26 cellular contexts compared by ENCODE assay signal in the genomic region with DNA sequence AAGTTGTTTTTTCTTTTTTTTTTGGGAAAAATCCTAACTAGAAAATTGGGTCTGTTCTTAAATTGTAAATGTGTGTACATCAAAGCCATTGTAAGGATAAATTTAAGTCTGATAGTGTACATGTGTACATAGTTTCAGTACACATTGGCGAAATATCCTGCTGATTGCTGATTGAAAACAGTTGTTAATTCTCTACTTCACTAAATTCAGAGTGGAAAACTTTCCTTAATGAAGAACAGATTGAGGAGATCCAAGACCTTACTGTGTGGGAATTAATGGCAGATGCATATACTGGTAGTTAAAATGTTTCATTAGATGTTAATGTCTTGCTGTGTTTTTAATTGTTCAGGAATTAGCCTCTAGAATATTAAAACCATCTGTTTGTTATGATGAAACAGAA.
DNase-seq lines count a peak whose midpoint lies in the region; ATAC-seq, FAIRE-seq and TF ChIP-seq lines count a peak whose summit lies in the region.
"Had no signal": no experiment of that assay in that cellular context is flagged by ENCODE, and none has a peak within 500 bp of the region (broad histone marks: within the 10 kb centered on the region; RNA-seq: fewer than 3 reads in every experiment).

No MANE protein-coding gene starts in this region.

- H3K4me3 ChIP-seq in astrocyte (ENCODE audit: insufficient read depth, low read depth, low read length) (no peak overlapping the region), GM23338 (no peak overlapping the region)
- H3K4me3 ChIP-seq: GM12878 had no signal

- H3K4me1 ChIP-seq in astrocyte (ENCODE audit: insufficient read depth, low read length) = peaks cover 5% of the 10 kb centered on the region
- 0 out of 2 replicates have a peak, but pooled peaks cover under 1% of the 10 kb centered on the region for H3K4me1 ChIP-seq in GM23338 (ENCODE audit: insufficient read depth)

- no peaks in the 10 kb centered on the region for H3F3A ChIP-seq in GM23338 (replicated peaks; ENCODE audit: low read depth)

- H3K9me3 ChIP-seq in astrocyte (ENCODE audit: insufficient read depth, low read depth, low read length) = no peaks in the 10 kb centered on the region

- H3K4me1 Mint-ChIP-seq in astrocyte (ENCODE audit: low read depth, unreplicated experiment) (peaks cover 6% of the 10 kb centered on the region), nephron progenitor cell (peaks cover 8% of the 10 kb centered on the region), GM23338 (no peaks in the 10 kb centered on the region)
- H3K4me1 Mint-ChIP-seq: CD4-positive, CD25-positive, alpha-beta regulatory T cell; IgD-negative memory B cell had no signal

- H3K36me3 Mint-ChIP-seq in astrocyte (ENCODE audit: low read depth, unreplicated experiment) = no peaks in the 10 kb centered on the region
- H3K36me3 Mint-ChIP-seq in nephron progenitor cell (ENCODE audit: low read depth) = no peaks in the 10 kb centered on the region
- H3K36me3 Mint-ChIP-seq in GM23338 (ENCODE audit: low read depth) = no peaks in the 10 kb centered on the region
- H3K36me3 Mint-ChIP-seq: CD4-positive, CD25-positive, alpha-beta regulatory T cell; IgD-negative memory B cell had no signal

- no peak overlapping the region for H3K4me2 ChIP-seq in astrocyte (ENCODE audit: low read length)
- no peak overlapping the region for H3K4me2 ChIP-seq in GM23338
- H3K4me2 ChIP-seq: KMS-11 had no signal

- H3K27me3 ChIP-seq in astrocyte (ENCODE audit: insufficient read depth, low read length) (no peaks in the 10 kb centered on the region), GM23338 (ENCODE audit: insufficient read depth) (no peaks in the 10 kb centered on the region)

- peak; percentile 72 for FAIRE-seq in astrocyte (lab: Jason Lieb, UNC)
- FAIRE-seq: G401.6, GM12878, H1, RCC 7860 had no signal

- H4K20me1 ChIP-seq in astrocyte (ENCODE audit: insufficient read depth, low read length) (no peaks in the 10 kb centered on the region), GM23338 (replicated peaks; ENCODE audit: insufficient read depth) (no peaks in the 10 kb centered on the region)

- H3K27ac Mint-ChIP-seq in astrocyte (ENCODE audit: unreplicated experiment) = no peak overlapping the region
- H3K27ac Mint-ChIP-seq in nephron progenitor cell = no peak overlapping the region
- H3K27ac Mint-ChIP-seq in GM23338 = no peak overlapping the region
- H3K27ac Mint-ChIP-seq: CD4-positive, CD25-positive, alpha-beta regulatory T cell; IgD-negative memory B cell had no signal

- H3K9me3 Mint-ChIP-seq in astrocyte (ENCODE audit: unreplicated experiment) (no peaks in the 10 kb centered on the region), nephron progenitor cell (no peaks in the 10 kb centered on the region), GM23338 (no peaks in the 10 kb centered on the region)
- H3K9me3 Mint-ChIP-seq: IgD-negative memory B cell had no signal

- H3K79me2 ChIP-seq in astrocyte (ENCODE audit: insufficient read depth, low read length) (no peaks in the 10 kb centered on the region), GM23338 (replicated peaks; ENCODE audit: insufficient read depth) (no peaks in the 10 kb centered on the region)

- DNase-seq in NCI-H2171 treated with DMSO at 0.1 percent for 48 hours (lab: John Stamatoyannopoulos, UW) (peak; percentile 16), NCI-H2171 (lab: John Stamatoyannopoulos, UW) (no peak), astrocyte (ENCODE audit: low read depth) (no peak), fibroblast of peridontal ligament (ENCODE audit: extremely low read depth) (peak; percentile 43), nephron progenitor cell (no peak), epidermal melanocyte (ENCODE audit: insufficient read length, low spot score) (no peak), NCI-H1105 (lab: John Stamatoyannopoulos, UW) (no peak), GM23338 (ENCODE audit: low spot score) (no peak)
- DNase-seq: ACHN; CD4-positive, CD25-positive, alpha-beta regulatory T cell; DMS53; NCI-H1048; NCI-H1417 treated with DMSO at 0.1 percent for 48 hours; NCI-H1694 treated with DMSO at 0.1 percent for 48 hours; NCI-H2081 treated with DMSO at 0.1 percent for 48 hours; NCI-H524 treated with DMSO at 0.1 percent for 48 hours; NCI-H774 had no signal

- H3K36me3 ChIP-seq in astrocyte (ENCODE audit: insufficient read depth, low read length) (no peaks in the 10 kb centered on the region), GM23338 (ENCODE audit: insufficient read depth) (no peaks in the 10 kb centered on the region)

- TF ChIP-seq CTCF in astrocyte (IDR thresholded peaks at IDR 0.05; ENCODE audit: insufficient read depth, low read depth, low read length) = no peak
- no peak for TF ChIP-seq CTCF in nephron progenitor cell (IDR thresholded peaks at IDR 0.05)
- TF ChIP-seq CTCF in GM23338 (conservative IDR thresholded peaks at IDR 0.05; ENCODE audit: low read depth in 2 of 2) = no peak

- H3K27ac ChIP-seq in astrocyte (ENCODE audit: low read depth, low read length) (no peak overlapping the region), GM23338 (ENCODE audit: low read depth) (no peak overlapping the region)
- H3K27ac ChIP-seq: 22Rv1, HL-60, KMS-11 had no signal

- no peak overlapping the region for H2AFZ ChIP-seq in astrocyte (ENCODE audit: low read depth, low read length)
- no peak overlapping the region for H2AFZ ChIP-seq in GM23338

- ATAC-seq in GM23338 = no peak
- ATAC-seq: GM12878, HCT116 had no signal

- no peaks in the 10 kb centered on the region for H3K9me2 ChIP-seq in GM23338 (ENCODE audit: insufficient read depth)

- H3K4me3 Mint-ChIP-seq in astrocyte (ENCODE audit: unreplicated experiment) (no peak overlapping the region), nephron progenitor cell (no peak overlapping the region), GM23338 (no peak overlapping the region)
- H3K4me3 Mint-ChIP-seq: CD4-positive, CD25-positive, alpha-beta regulatory T cell; IgD-negative memory B cell had no signal

- H3K27me3 Mint-ChIP-seq in astrocyte (ENCODE audit: low read depth, unreplicated experiment) = no peaks in the 10 kb centered on the region
- H3K27me3 Mint-ChIP-seq in nephron progenitor cell (ENCODE audit: low read depth, poor library complexity) = peaks cover 5% of the 10 kb centered on the region
- peaks cover 2% of the 10 kb centered on the region for H3K27me3 Mint-ChIP-seq in GM23338 (ENCODE audit: insufficient read depth, low read depth, poor library complexity)
- H3K27me3 Mint-ChIP-seq: CD4-positive, CD25-positive, alpha-beta regulatory T cell; IgD-negative memory B cell had no signal

- H3K9ac ChIP-seq in astrocyte (ENCODE audit: low read length) = no peak overlapping the region
- H3K9ac ChIP-seq: KMS-11 had no signal

TF ChIP-seq in GM23338, 12 proteins besides CTCF, POLR2A, EP300 and RAD21 (continues in another document):
- no peak for TF ChIP-seq EZH2 (IDR thresholded peaks at IDR 0.05; ENCODE audit: low read depth, unreplicated experiment)
- TF ChIP-seq NANOG (IDR thresholded peaks at IDR 0.05; ENCODE audit: borderline replicate concordance) = no peak
- no peak for TF ChIP-seq CREB1 (CRISPR knock-in tag; IDR thresholded peaks at IDR 0.05; ENCODE audit: low read depth)
- no peak for TF ChIP-seq ZNF114 (CRISPR knock-in tag; IDR thresholded peaks at IDR 0.05)
- TF ChIP-seq ZNF331 (CRISPR knock-in tag; IDR thresholded peaks at IDR 0.05; ENCODE audit: low read depth) = no peak
- TF ChIP-seq, protein P1, sequence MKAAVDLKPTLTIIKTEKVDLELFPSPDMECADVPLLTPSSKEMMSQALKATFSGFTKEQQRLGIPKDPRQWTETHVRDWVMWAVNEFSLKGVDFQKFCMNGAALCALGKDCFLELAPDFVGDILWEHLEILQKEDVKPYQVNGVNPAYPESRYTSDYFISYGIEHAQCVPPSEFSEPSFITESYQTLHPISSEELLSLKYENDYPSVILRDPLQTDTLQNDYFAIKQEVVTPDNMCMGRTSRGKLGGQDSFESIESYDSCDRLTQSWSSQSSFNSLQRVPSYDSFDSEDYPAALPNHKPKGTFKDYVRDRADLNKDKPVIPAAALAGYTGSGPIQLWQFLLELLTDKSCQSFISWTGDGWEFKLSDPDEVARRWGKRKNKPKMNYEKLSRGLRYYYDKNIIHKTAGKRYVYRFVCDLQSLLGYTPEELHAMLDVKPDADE (IDR thresholded peaks at IDR 0.05) = no peak
- no peak for TF ChIP-seq STAT1 (IDR thresholded peaks at IDR 0.05; ENCODE audit: unreplicated experiment)
- TF ChIP-seq POLR2AphosphoS5 (IDR thresholded peaks at IDR 0.05; ENCODE audit: low read depth) = no peak
- TF ChIP-seq EZH2phosphoT487 (IDR thresholded peaks at IDR 0.05; ENCODE audit: unreplicated experiment) = no peak
- TF ChIP-seq, protein P2, sequence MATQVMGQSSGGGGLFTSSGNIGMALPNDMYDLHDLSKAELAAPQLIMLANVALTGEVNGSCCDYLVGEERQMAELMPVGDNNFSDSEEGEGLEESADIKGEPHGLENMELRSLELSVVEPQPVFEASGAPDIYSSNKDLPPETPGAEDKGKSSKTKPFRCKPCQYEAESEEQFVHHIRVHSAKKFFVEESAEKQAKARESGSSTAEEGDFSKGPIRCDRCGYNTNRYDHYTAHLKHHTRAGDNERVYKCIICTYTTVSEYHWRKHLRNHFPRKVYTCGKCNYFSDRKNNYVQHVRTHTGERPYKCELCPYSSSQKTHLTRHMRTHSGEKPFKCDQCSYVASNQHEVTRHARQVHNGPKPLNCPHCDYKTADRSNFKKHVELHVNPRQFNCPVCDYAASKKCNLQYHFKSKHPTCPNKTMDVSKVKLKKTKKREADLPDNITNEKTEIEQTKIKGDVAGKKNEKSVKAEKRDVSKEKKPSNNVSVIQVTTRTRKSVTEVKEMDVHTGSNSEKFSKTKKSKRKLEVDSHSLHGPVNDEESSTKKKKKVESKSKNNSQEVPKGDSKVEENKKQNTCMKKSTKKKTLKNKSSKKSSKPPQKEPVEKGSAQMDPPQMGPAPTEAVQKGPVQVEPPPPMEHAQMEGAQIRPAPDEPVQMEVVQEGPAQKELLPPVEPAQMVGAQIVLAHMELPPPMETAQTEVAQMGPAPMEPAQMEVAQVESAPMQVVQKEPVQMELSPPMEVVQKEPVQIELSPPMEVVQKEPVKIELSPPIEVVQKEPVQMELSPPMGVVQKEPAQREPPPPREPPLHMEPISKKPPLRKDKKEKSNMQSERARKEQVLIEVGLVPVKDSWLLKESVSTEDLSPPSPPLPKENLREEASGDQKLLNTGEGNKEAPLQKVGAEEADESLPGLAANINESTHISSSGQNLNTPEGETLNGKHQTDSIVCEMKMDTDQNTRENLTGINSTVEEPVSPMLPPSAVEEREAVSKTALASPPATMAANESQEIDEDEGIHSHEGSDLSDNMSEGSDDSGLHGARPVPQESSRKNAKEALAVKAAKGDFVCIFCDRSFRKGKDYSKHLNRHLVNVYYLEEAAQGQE (IDR thresholded peaks at IDR 0.05; ENCODE audit: unreplicated experiment) = no peak

Comparison
In these comparisons a context has a peak if more than half of its experiments do, and no peak if none do; other contexts are left out.
1. DNase-seq: peak in NCI-H2171 treated with DMSO at 0.1 percent for 48 hours (single experiment) and fibroblast of peridontal ligament (single experiment); none in NCI-H2171 (single experiment), astrocyte (single experiment), nephron progenitor cell (single experiment), epidermal melanocyte (single experiment), NCI-H1105 (single experiment) and GM23338 (single experiment).